34 cellular contexts compared by ENCODE assay signal in the genomic region with DNA sequence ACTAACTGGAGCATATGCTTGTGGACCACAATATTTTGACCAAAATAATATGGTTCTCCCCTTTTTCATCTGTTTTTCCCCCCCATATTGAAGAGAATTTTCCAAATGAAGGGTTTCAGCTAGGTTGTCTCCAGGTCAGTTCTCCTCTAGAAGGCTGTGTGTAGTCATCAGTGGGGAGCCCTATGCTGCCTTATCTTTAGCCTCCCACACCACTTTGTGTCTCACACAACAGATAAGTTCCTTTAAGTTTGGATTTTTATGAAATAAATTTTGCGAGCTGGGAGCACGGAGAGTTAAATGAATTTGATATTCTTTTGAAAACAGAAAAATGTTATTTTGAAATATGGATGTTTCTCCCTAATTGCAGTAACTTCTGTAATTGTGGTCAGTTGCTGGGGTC. TPM values are rescaled to one million over a fixed set of nuclear protein-coding genes. Genes with fewer than 3 reads are reported as not detected.
"Had no signal": no experiment of that assay in that cellular context is flagged by ENCODE, and none has a peak within 500 bp of the region (broad histone marks: within the 10 kb centered on the region; RNA-seq: fewer than 3 reads in every experiment).

No MANE protein-coding gene starts in this region.

- H3K36me3 ChIP-seq: ascending aorta, cardiac muscle cell had no signal

- H3K4me3 ChIP-seq: ascending aorta, cardiac muscle cell had no signal

- H3K9me3 ChIP-seq: ascending aorta had no signal

- H3K27ac ChIP-seq: ascending aorta, cardiac muscle cell, VCaP had no signal

- H3K4me1 ChIP-seq: ascending aorta had no signal

- H3K27me3 ChIP-seq: ascending aorta had no signal

- ATAC-seq: activated CD8-positive, alpha-beta T cell treated with anti-CD3 and anti-CD28 coated beads for 36 hours; activated naive CD8-positive, alpha-beta T cell treated with anti-CD3 and anti-CD28 coated beads, Interleukin-2, amount 50 U/mL, for 24 hours; activated T-cell treated with anti-CD3 and anti-CD28 coated beads, Interleukin-2, amount 50 U/mL, for 4 hours; activated T-cell treated with anti-CD3 and anti-CD28 coated beads, Interleukin-2, amount 50 U/mL, for 72 hours; activated T-helper 17 cell treated with anti-CD3 and anti-CD28 coated beads, Interleukin-2, amount 50 U/mL, for 72 hours had no signal

- DNase-seq: activated B cell treated with CpG ODN at 0.5 μM for 24 hours; activated CD4-positive, alpha-beta memory T cell treated with anti-CD3 and anti-CD28 coated beads for 36 hours; activated CD4-positive, alpha-beta T cell treated with anti-CD3 and anti-CD28 coated beads for 4 hours; activated CD4-positive, alpha-beta T cell treated with anti-CD3 and anti-CD28 coated beads, Interleukin-2, amount 10 ng/mL, durations not matched to agents 24 days and 14 days; activated CD4-positive, alpha-beta T cell treated with anti-CD3 and anti-CD28 coated beads, Interleukin-2, amount 50 U/mL, for 1 hour; activated CD4-positive, alpha-beta T cell treated with anti-CD3 and anti-CD28 coated beads, Interleukin-2, amount 50 U/mL, for 4 hours; activated CD4-positive, CD25-positive, alpha-beta regulatory T cell treated with anti-CD3 and anti-CD28 coated beads, Interleukin-2, amount 50 U/mL, for 72 hours; activated CD8-positive, alpha-beta memory T cell treated with anti-CD3 and anti-CD28 coated beads, Interleukin-2, amount 50 U/mL, for 4 hours; activated CD8-positive, alpha-beta T cell treated with anti-CD3 and anti-CD28 coated beads for 36 hours; activated effector memory CD4-positive, alpha-beta T cell treated with Interleukin-2 at 50 U/mL for 16 hours; activated gamma-delta T cell; activated naive CD4-positive, alpha-beta T cell treated with anti-CD3 and anti-CD28 coated beads, Interleukin-2, amount 10 ng/mL, durations not matched to agents 7 days and 5 days; activated naive CD4-positive, alpha-beta T cell treated with Interleukin-2 at 50 U/mL for 16 hours; activated naive CD8-positive, alpha-beta T cell treated with anti-CD3 and anti-CD28 coated beads, Interleukin-2, amount 10 ng/mL, durations not matched to agents 7 days and 5 days; activated naive CD8-positive, alpha-beta T cell treated with anti-CD3 and anti-CD28 coated beads, Interleukin-2, amount 50 U/mL, for 24 hours; activated T-cell treated with anti-CD3 and anti-CD28 coated beads for 4 hours; activated T-cell treated with anti-CD3 and anti-CD28 coated beads, Interleukin-2, amount 50 U/mL, for 1 hour; activated T-cell treated with anti-CD3 and anti-CD28 coated beads, Interleukin-2, amount 50 U/mL, for 4 hours; activated T-cell treated with anti-CD3 and anti-CD28 coated beads, Interleukin-2, amount 50 U/mL, for 72 hours; amygdala; anterior cingulate cortex; caudate nucleus; cerebellar nuclear complex; T-helper 1 cell; T-helper 2 cell; T-helper 9 cell had no signal

RNA-seq across cellular contexts. Expression of a gene that starts 28.9 kb away (rescaled TPM):
- total RNA-seq: activated B cell treated with CpG ODN at 0.5 μM for 24 hours; activated CD4-positive, alpha-beta memory T cell treated with anti-CD3 and anti-CD28 coated beads for 36 hours; activated CD4-positive, alpha-beta T cell treated with anti-CD3 and anti-CD28 coated beads, Interleukin-2, amount 10 ng/mL, durations not matched to agents 24 days and 14 days; activated CD8-positive, alpha-beta memory T cell treated with anti-CD3 and anti-CD28 coated beads for 36 hours; activated CD8-positive, alpha-beta T cell treated with anti-CD3 and anti-CD28 coated beads for 36 hours; activated naive CD8-positive, alpha-beta T cell treated with anti-CD3 and anti-CD28 coated beads, Interleukin-2, amount 10 ng/mL, durations not matched to agents 7 days and 5 days; activated T-cell treated with anti-CD3 and anti-CD28 coated beads, Interleukin-2, amount 50 U/mL, for 4 hours; activated T-helper 1 cell treated with anti-CD3 and anti-CD28 coated beads, Interleukin-12 subunit alpha, Interleukin-12 subunit beta, Interleukin-2, Interleukin-4 antibody, amounts not matched to agents 30 ng/mL and 10 ng/mL and 1 ng/mL, durations not matched to agents 14 hours and 24 hours and 36 hours; activated T-helper 17 cell treated with anti-CD3 and anti-CD28 coated beads, Interleukin-2, amount 50 U/mL, for 72 hours; ascending aorta; bronchial epithelial cell; chondrocyte had no signal
